ENCODE assay signal across 1 cellular context in the genomic region with DNA sequence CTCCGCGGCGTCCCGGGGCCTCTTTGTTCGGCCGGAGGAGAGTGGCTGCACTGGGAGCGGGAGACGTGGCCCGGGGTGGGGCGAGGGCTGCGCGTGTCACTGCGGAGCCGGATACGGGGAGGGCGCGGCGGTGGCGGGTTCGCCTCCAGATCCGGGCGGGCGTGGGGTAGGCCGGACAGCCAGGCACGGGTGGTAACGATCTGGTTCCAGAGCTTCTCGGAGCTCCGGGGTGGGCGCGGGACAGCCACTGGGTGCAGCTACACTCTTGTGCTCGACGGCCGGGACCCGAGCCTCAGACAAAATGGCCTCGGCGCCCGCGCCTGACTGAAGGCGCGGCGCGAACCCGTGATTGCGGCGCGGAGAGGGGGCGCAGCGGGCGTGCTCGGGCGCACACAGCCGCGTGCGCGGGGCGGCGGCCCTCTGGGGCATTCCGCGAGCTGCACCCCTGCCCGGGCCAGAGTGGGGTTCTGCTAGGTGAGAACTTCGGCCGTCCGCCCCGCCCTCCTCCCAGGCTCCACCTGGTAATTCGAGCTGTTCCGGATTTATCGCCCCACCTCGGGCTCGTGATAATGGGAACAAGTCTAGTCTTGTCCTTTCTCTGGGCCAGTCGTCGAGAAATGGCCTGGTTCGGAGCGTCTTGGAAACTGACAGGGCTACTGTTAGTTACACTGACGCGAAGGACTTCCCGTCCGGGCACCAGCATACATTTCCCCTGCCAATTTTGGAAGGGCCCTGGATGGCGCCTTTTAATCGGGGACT.
TF ChIP-seq lines count a peak whose summit lies in the region.

No MANE protein-coding gene starts in this region.

TF ChIP-seq in HepG2, 621 proteins besides CTCF, POLR2A, EP300 and RAD21 (continued from another document):
- TF ChIP-seq ZNF512B (CRISPR knock-in tag; IDR thresholded peaks at IDR 0.05; ENCODE audit: borderline replicate concordance), result no peak
- no peak for TF ChIP-seq TCF7 (IDR thresholded peaks at IDR 0.05; ENCODE audit: low read depth)
- peak; percentile 43; the same call in 1 of the 2 replicates for TF ChIP-seq RFXANK (CRISPR knock-in tag; IDR thresholded peaks at IDR 0.05)
- TF ChIP-seq MAFK (conservative IDR thresholded peaks at IDR 0.05 in 1 of 2, IDR thresholded peaks at IDR 0.05 in 1 of 2; ENCODE audit: low read length in 2 of 2), result no peak
- no peak for TF ChIP-seq CEBPZ (IDR thresholded peaks at IDR 0.05; ENCODE audit: low read length)
- TF ChIP-seq SOX5 (CRISPR knock-in tag; IDR thresholded peaks at IDR 0.05; ENCODE audit: borderline replicate concordance), result peak; percentile 37; the same call in 1 of the 2 replicates
- TF ChIP-seq ARNT2 (CRISPR knock-in tag; IDR thresholded peaks at IDR 0.05; ENCODE audit: low read depth), result peak; percentile 94
- no peak for TF ChIP-seq ZNF678 (CRISPR knock-in tag; IDR thresholded peaks at IDR 0.05)
TF ChIP-seq in HepG2: peak in this region for 307.
